Comparison of ENCODE assay signal across 8 cellular contexts in genomic region chr9:136944519-136945332, GRCh38. TPM values are rescaled to one million over a fixed set of nuclear protein-coding genes. Genes with fewer than 3 reads are reported as not detected.
DNase-seq lines count a peak whose midpoint lies in the region; ATAC-seq and TF ChIP-seq lines count a peak whose summit lies in the region.

Gene C8G (plus strand): TSS chr9:136945243. CDS start chr9:136945321, 78 bp downstream.
A gene with protein sequence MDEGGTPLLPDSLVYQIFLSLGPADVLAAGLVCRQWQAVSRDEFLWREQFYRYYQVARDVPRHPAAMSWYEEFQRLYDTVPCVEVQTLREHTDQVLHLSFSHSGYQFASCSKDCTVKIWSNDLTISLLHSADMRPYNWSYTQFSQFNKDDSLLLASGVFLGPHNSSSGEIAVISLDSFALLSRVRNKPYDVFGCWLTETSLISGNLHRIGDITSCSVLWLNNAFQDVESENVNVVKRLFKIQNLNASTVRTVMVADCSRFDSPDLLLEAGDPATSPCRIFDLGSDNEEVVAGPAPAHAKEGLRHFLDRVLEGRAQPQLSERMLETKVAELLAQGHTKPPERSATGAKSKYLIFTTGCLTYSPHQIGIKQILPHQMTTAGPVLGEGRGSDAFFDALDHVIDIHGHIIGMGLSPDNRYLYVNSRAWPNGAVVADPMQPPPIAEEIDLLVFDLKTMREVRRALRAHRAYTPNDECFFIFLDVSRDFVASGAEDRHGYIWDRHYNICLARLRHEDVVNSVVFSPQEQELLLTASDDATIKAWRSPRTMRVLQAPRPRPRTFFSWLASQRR (minus strand): TSS chr9:136944738. CDS start chr9:136944083, 655 bp downstream.

- H3K27me3 Mint-ChIP-seq in activated T-cell treated with anti-CD3 and anti-CD28 coated beads, Interleukin-2, amount 50 U/mL, for 4 hours (ENCODE audit: low read depth), result no peaks in the 10 kb centered on the region

- no peak within 1 kb of the TSS for H2AFZ ChIP-seq in PC-3 (ENCODE audit: low read length)

- H3K4me3 Mint-ChIP-seq in activated T-cell treated with anti-CD3 and anti-CD28 coated beads, Interleukin-2, amount 50 U/mL, for 4 hours, result peak within 1 kb of the TSS; percentile 80

- H3K4me1 Mint-ChIP-seq in activated T-cell treated with anti-CD3 and anti-CD28 coated beads, Interleukin-2, amount 50 U/mL, for 4 hours (ENCODE audit: low read depth), result peaks cover 7% of the 10 kb centered on the region

- no peak within 1 kb of the TSS for H3K27ac ChIP-seq in PC-3 (ENCODE audit: low read length)
- H3K27ac ChIP-seq in esophagus muscularis mucosa (replicated peaks in 1 of 4), result peak within 1 kb of the TSS; percentile 82 to 95 (median 94)
- H3K27ac ChIP-seq in muscle layer of colon (ENCODE audit: low read depth, low read length), result peak within 1 kb of the TSS; percentile 70

- TF ChIP-seq CTCF in PC-3 (conservative IDR thresholded peaks at IDR 0.05; ENCODE audit: low read depth, low read length) (peak; percentile 77), esophagus muscularis mucosa (IDR thresholded peaks at IDR 0.05) (peak in 2 of 3 experiments; percentile 99)

- peak; percentile 29; the same call in 1 of the 2 replicates for TF ChIP-seq RAD21 in Ishikawa (IDR thresholded peaks at IDR 0.05; ENCODE audit: low read depth)

- H3K9me2 ChIP-seq in PC-3 (replicated peaks; ENCODE audit: low read length), result no peaks in the 10 kb centered on the region

- no peaks in the 10 kb centered on the region for H3K27me3 ChIP-seq in PC-3 (ENCODE audit: low read length)
- H3K27me3 ChIP-seq in esophagus muscularis mucosa, result peaks cover 0 to 3% (median 0%) of the 10 kb centered on the region in 4 donors
- H3K27me3 ChIP-seq in muscle layer of colon (ENCODE audit: control insufficient read depth in 1 of 2, insufficient read depth in 2 of 2, low read length in 2 of 2), result no peaks in the 10 kb centered on the region

- TF ChIP-seq EP300 in Ishikawa (IDR thresholded peaks at IDR 0.05; ENCODE audit: borderline replicate concordance) (no peak; the same call in 1 of the 2 replicates), esophagus muscularis mucosa (IDR thresholded peaks at IDR 0.05) (no peak)

- H3K4me1 ChIP-seq in PC-3 (ENCODE audit: insufficient read depth, low read length), result peaks cover 10% of the 10 kb centered on the region; the same call in 1 of the 2 replicates
- H3K4me1 ChIP-seq in esophagus muscularis mucosa, result peaks cover 39 to 54% (median 42%) of the 10 kb centered on the region in 4 donors
- peaks cover 12% of the 10 kb centered on the region for H3K4me1 ChIP-seq in muscle layer of colon (ENCODE audit: insufficient read depth, low read length)

- H3K9me3 ChIP-seq in PC-3 (ENCODE audit: low read length), result no peaks in the 10 kb centered on the region
- no peaks in the 10 kb centered on the region for H3K9me3 ChIP-seq in esophagus muscularis mucosa
- H3K9me3 ChIP-seq in muscle layer of colon (ENCODE audit: low read length), result no peaks in the 10 kb centered on the region

- peaks cover 7% of the 10 kb centered on the region for H3K36me3 Mint-ChIP-seq in activated T-cell treated with anti-CD3 and anti-CD28 coated beads, Interleukin-2, amount 50 U/mL, for 4 hours (ENCODE audit: insufficient read depth)

- no peaks in the 10 kb centered on the region for H3F3A ChIP-seq in PC-3 (ENCODE audit: low read length, unreplicated experiment)

- TF ChIP-seq POLR2A in esophagus muscularis mucosa (IDR thresholded peaks at IDR 0.05; ENCODE audit: low read depth), result no peak

- H3K9me3 Mint-ChIP-seq in activated T-cell treated with anti-CD3 and anti-CD28 coated beads, Interleukin-2, amount 50 U/mL, for 4 hours, result no peaks in the 10 kb centered on the region

- H3K9ac ChIP-seq in PC-3 (ENCODE audit: low read length) (peak within 1 kb of the TSS; percentile 83), muscle layer of colon (ENCODE audit: low read length) (no peak within 1 kb of the TSS)

- H3K36me3 ChIP-seq in PC-3 (ENCODE audit: low read depth, low read length) (no peaks in the 10 kb centered on the region; the same call in 1 of the 2 replicates), esophagus muscularis mucosa (peaks cover 30 to 36% (median 35%) of the 10 kb centered on the region in 4 donors), muscle layer of colon (ENCODE audit: insufficient read depth, low read length) (peaks cover 30% of the 10 kb centered on the region)

- H3K79me2 ChIP-seq in PC-3 (ENCODE audit: low read length), result peaks cover 26% of the 10 kb centered on the region

- WGBS in esophagus muscularis mucosa, result 14% methylated on average over 17 of the region's 74 CpGs

- DNase-seq in DMS53 treated with DMSO at 0.1 percent for 48 hours (lab: John Stamatoyannopoulos, UW; ENCODE audit: unreplicated experiment), result peak; percentile 86
- peak; percentile 91 for DNase-seq in PC-3
- DNase-seq in activated T-cell treated with anti-CD3 and anti-CD28 coated beads, Interleukin-2, amount 50 U/mL, for 4 hours, result peak; percentile 93
- DNase-seq in esophagus muscularis mucosa (ENCODE audit: extremely low spot score), result peak; percentile 96
- DNase-seq in stimulated activated CD8-positive, alpha-beta memory T cell treated with anti-CD3 and anti-CD28 coated beads, Interleukin-7, amount 100 ng/mL, for 1 hour (ENCODE audit: low read depth in 2 of 2), result peak; percentile 89

- BruUV-seq in PC-3 (replicated peaks; lab: Mats Ljungman, UMichigan), result no TSS peak

- intact Hi-C loops in PC-3 (cut with micrococcal nuclease) (loop anchor here (2.0 kb wide), 1 partner anchor 58 kb away; the partner anchor contains the start of gene TRAF2), esophagus muscularis mucosa (cut with DNase I) (loop anchor here (5.0 kb wide), 2 partner anchors 48 to 93 kb away; partner anchors contain the start of gene PAXX)

- H4K20me1 ChIP-seq in PC-3 (ENCODE audit: low read length), result no peaks in the 10 kb centered on the region

- H3K4me2 ChIP-seq in PC-3 (ENCODE audit: low read length), result peak within 1 kb of the TSS; percentile 98

- ATAC-seq in GM21576 (IDR thresholded peaks at IDR 0.05; ENCODE audit: unreplicated experiment), result peak; percentile 57
- ATAC-seq in PC-3, result peak; percentile 69
- peak; percentile 79 to 80 for ATAC-seq in activated T-cell treated with anti-CD3 and anti-CD28 coated beads, Interleukin-2, amount 50 U/mL, for 4 hours

- H3K4me3 ChIP-seq in PC-3 (ENCODE audit: low read length) (peak within 1 kb of the TSS; percentile 71), esophagus muscularis mucosa (peak within 1 kb of the TSS; percentile 69 to 99 (median 94)), muscle layer of colon (ENCODE audit: low read depth in 1 of 2, low read length in 2 of 2) (peak within 1 kb of the TSS; percentile 75 to 76)

- POLR2A ChIA-PET in PC-3 (lab: Charles Lee; ENCODE audit: unreplicated experiment), result interaction anchor here (0.6 kb wide), 1 partner anchor 219 kb away, joined by 5 read pairs; no protein-coding TSS in a partner anchor

- CTCF ChIA-PET in PC-3 (lab: Charles Lee), result interaction anchor here (1.1 kb wide), 1 partner anchor 52 kb away, joined by 3 read pairs; the partner anchor contains the start of gene CLIC3

TF ChIP-seq in Ishikawa, 13 proteins besides CTCF, POLR2A, EP300 and RAD21:
- TF ChIP-seq YY1 (IDR thresholded peaks at IDR 0.05; ENCODE audit: low read depth) (peak; percentile 81), EGR1 (IDR thresholded peaks at IDR 0.05) (peak; percentile 89), ZBTB7A (IDR thresholded peaks at IDR 0.05; ENCODE audit: low read depth) (0 out of 2 replicates have a peak, but pooled peaks have one; percentile 20), TAF1 (IDR thresholded peaks at IDR 0.05; ENCODE audit: low read depth) (no peak)
- TF ChIP-seq, protein P1, sequence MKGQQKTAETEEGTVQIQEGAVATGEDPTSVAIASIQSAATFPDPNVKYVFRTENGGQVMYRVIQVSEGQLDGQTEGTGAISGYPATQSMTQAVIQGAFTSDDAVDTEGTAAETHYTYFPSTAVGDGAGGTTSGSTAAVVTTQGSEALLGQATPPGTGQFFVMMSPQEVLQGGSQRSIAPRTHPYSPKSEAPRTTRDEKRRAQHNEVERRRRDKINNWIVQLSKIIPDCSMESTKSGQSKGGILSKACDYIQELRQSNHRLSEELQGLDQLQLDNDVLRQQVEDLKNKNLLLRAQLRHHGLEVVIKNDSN (IDR thresholded peaks at IDR 0.05), result no peak

RNA-seq across cellular contexts. Expression of gene C8G, which starts in this region (rescaled TPM):
- 0.77 TPM in 1 of 2 replicates, not detected in the other for total RNA-seq in PC-3 (2014; rRNA removed)
- total RNA-seq in activated T-cell treated with anti-CD3 and anti-CD28 coated beads, Interleukin-2, amount 50 U/mL, for 4 hours, result 1 to 10 TPM in 2 of 3 donors, under 1 TPM in 1; 0.94 to 1.4 (median 1.2) TPM
- total RNA-seq in esophagus muscularis mucosa, result not detected

RNA-seq across cellular contexts. Expression of the second gene that starts in this region (rescaled TPM):
- 138 and 159 TPM in 2 replicates for total RNA-seq in PC-3 (2014; rRNA removed)
- 100 to 1,000 TPM in 1 of 3 donors, 10 to 100 TPM in 2; 84.0 to 112 (median 95.3) TPM for total RNA-seq in activated T-cell treated with anti-CD3 and anti-CD28 coated beads, Interleukin-2, amount 50 U/mL, for 4 hours
- total RNA-seq in esophagus muscularis mucosa, result 100 to 1,000 TPM; 238 to 303 (median 267) TPM
